Comparison of ENCODE assay signal across 11 cellular contexts in genomic region chr18:54260376-54261072, GRCh38. TPM values are rescaled to one million over a fixed set of nuclear protein-coding genes. Genes with fewer than 3 reads are reported as not detected.
DNase-seq lines count a peak whose midpoint lies in the region; ATAC-seq and TF ChIP-seq lines count a peak whose summit lies in the region.
"Had no signal": no experiment of that assay in that cellular context is flagged by ENCODE, and none has a peak within 500 bp of the region (broad histone marks: within the 10 kb centered on the region; RNA-seq: fewer than 3 reads in every experiment).

No MANE protein-coding gene starts in this region.

- H3K27me3 Mint-ChIP-seq in activated CD8-positive, alpha-beta T cell treated with anti-CD3 and anti-CD28 coated beads, Interleukin-2, amount 10 ng/mL, durations not matched to agents 7 days and 5 days (ENCODE audit: low read depth), result no peaks in the 10 kb centered on the region
- H3K27me3 Mint-ChIP-seq: brain had no signal

- no peaks in the 10 kb centered on the region for H4K20me1 ChIP-seq in smooth muscle cell (ENCODE audit: low read depth)

- 72% methylated on average over 11 of the region's 11 CpGs for WGBS in smooth muscle cell (ENCODE audit: low lambda C conversion rate)
- WGBS in sigmoid colon, 2 donors, result 75 to 79% methylated on average over 11 of the region's 11 CpGs

- no peak for TF ChIP-seq EP300 in sigmoid colon (IDR thresholded peaks at IDR 0.05)

- peak overlapping the region; percentile 5 for H2AFZ ChIP-seq in smooth muscle cell (ENCODE audit: low read depth)

- peak overlapping the region; percentile 7 for H3K27ac Mint-ChIP-seq in activated CD8-positive, alpha-beta T cell treated with anti-CD3 and anti-CD28 coated beads, Interleukin-2, amount 10 ng/mL, durations not matched to agents 7 days and 5 days
- H3K27ac Mint-ChIP-seq: brain had no signal

- no peaks in the 10 kb centered on the region for H3K9me3 ChIP-seq in smooth muscle cell (replicated peaks; ENCODE audit: low read depth)
- H3K9me3 ChIP-seq in sigmoid colon, result no peaks in the 10 kb centered on the region

- peaks cover 36% of the 10 kb centered on the region for H3K4me1 Mint-ChIP-seq in activated CD8-positive, alpha-beta T cell treated with anti-CD3 and anti-CD28 coated beads, Interleukin-2, amount 10 ng/mL, durations not matched to agents 7 days and 5 days (ENCODE audit: low read depth)
- H3K4me1 Mint-ChIP-seq: brain had no signal

- H3K4me3 ChIP-seq in smooth muscle cell, result no peak overlapping the region
- no peak overlapping the region for H3K4me3 ChIP-seq in sigmoid colon

- intact Hi-C loops in sigmoid colon (cut with DNase I), result no loop called here

- peaks cover 18% of the 10 kb centered on the region for H3K4me1 ChIP-seq in smooth muscle cell (ENCODE audit: low read depth)
- H3K4me1 ChIP-seq in sigmoid colon, result no peaks in the 10 kb centered on the region

- ATAC-seq in activated CD4-positive, CD25-positive, alpha-beta regulatory T cell treated with anti-CD3 and anti-CD28 coated beads, Interleukin-2, amount 50 U/mL, for 24 hours, result peak; percentile 8 to 30
- peak; percentile 30 for ATAC-seq in HG02885 (IDR thresholded peaks at IDR 0.05; ENCODE audit: poor library complexity, unreplicated experiment)
- no peak for ATAC-seq in activated CD8-positive, alpha-beta T cell treated with anti-CD3 and anti-CD28 coated beads, Interleukin-2, amount 10 ng/mL, durations not matched to agents 7 days and 5 days

- no peak for TF ChIP-seq POLR2A in sigmoid colon (IDR thresholded peaks at IDR 0.05)

- peak overlapping the region; percentile 29 for H3K4me2 ChIP-seq in smooth muscle cell

- no peak for DNase-seq in activated CD4-positive, CD25-positive, alpha-beta regulatory T cell (lab: John Stamatoyannopoulos, UW)
- no peak for DNase-seq in activated CD8-positive, alpha-beta T cell treated with anti-CD3 and anti-CD28 coated beads, Interleukin-2, amount 10 ng/mL, durations not matched to agents 7 days and 5 days
- DNase-seq in smooth muscle cell (lab: John Stamatoyannopoulos, UW; ENCODE audit: unreplicated experiment) (no peak), NCI-H2107 treated with DMSO at 0.1 percent for 48 hours (lab: John Stamatoyannopoulos, UW; ENCODE audit: unreplicated experiment) (no peak), sigmoid colon (no peak), anterior cingulate cortex (lab: John Stamatoyannopoulos, UW) (no peak)
- DNase-seq: 8988T, RPMI8226 had no signal

- peak overlapping the region; percentile 43 for H3K27ac ChIP-seq in smooth muscle cell (ENCODE audit: low read depth)
- no peak overlapping the region for H3K27ac ChIP-seq in sigmoid colon

- H3K79me2 ChIP-seq in smooth muscle cell (ENCODE audit: low read depth), result no peaks in the 10 kb centered on the region

- H3K36me3 ChIP-seq in smooth muscle cell (ENCODE audit: low read depth) (no peaks in the 10 kb centered on the region), sigmoid colon (no peaks in the 10 kb centered on the region)

- no peaks in the 10 kb centered on the region for H3K27me3 ChIP-seq in smooth muscle cell (ENCODE audit: low read depth)
- H3K27me3 ChIP-seq in sigmoid colon, result no peaks in the 10 kb centered on the region

- CTCF ChIA-PET in activated CD8-positive, alpha-beta T cell treated with anti-CD3 and anti-CD28 coated beads, Interleukin-2, amount 10 ng/mL, durations not matched to agents 7 days and 5 days (lab: Charles Lee), result interaction anchor here (1.2 kb wide), 1 partner anchor 9 kb away, joined by 4 read pairs; the partner anchor contains the start of gene POLI

- POLR2A ChIA-PET in activated CD8-positive, alpha-beta T cell treated with anti-CD3 and anti-CD28 coated beads, Interleukin-2, amount 10 ng/mL, durations not matched to agents 7 days and 5 days (lab: Charles Lee), result interaction anchor here (0.7 to 1.6 kb wide), 3 partner anchors 9 to 37 kb away, joined by 3 to 6 read pairs (median 4); partner anchors contain the start of genes MBD2 and POLI

- peaks cover 8% of the 10 kb centered on the region for H3F3A ChIP-seq in smooth muscle cell (ENCODE audit: low read depth)

- no peak overlapping the region for H3K4me3 Mint-ChIP-seq in activated CD8-positive, alpha-beta T cell treated with anti-CD3 and anti-CD28 coated beads, Interleukin-2, amount 10 ng/mL, durations not matched to agents 7 days and 5 days
- H3K4me3 Mint-ChIP-seq: brain had no signal

- H3K9me3 Mint-ChIP-seq in activated CD8-positive, alpha-beta T cell treated with anti-CD3 and anti-CD28 coated beads, Interleukin-2, amount 10 ng/mL, durations not matched to agents 7 days and 5 days (ENCODE audit: insufficient read depth), result no peaks in the 10 kb centered on the region

- H3K36me3 Mint-ChIP-seq in activated CD8-positive, alpha-beta T cell treated with anti-CD3 and anti-CD28 coated beads, Interleukin-2, amount 10 ng/mL, durations not matched to agents 7 days and 5 days (ENCODE audit: low read depth), result no peaks in the 10 kb centered on the region
- H3K36me3 Mint-ChIP-seq: brain had no signal

- TF ChIP-seq CTCF in smooth muscle cell (IDR thresholded peaks at IDR 0.05; ENCODE audit: borderline replicate concordance, insufficient read depth, poor library complexity, severe bottlenecking) (no peak), sigmoid colon (IDR thresholded peaks at IDR 0.05) (no peak)

- H3K9ac ChIP-seq in smooth muscle cell (ENCODE audit: low read depth), result no peak overlapping the region

RNA-seq across cellular contexts. Expression of gene POLI, which starts 8.8 kb away (rescaled TPM):
- 10 to 100 TPM; 14.2 to 14.3 TPM for total RNA-seq in activated CD8-positive, alpha-beta T cell treated with anti-CD3 and anti-CD28 coated beads, Interleukin-2, amount 10 ng/mL, durations not matched to agents 7 days and 5 days
- total RNA-seq in smooth muscle cell, result 36.1 and 56.7 TPM in 2 replicates
- 22.8 and 23.0 TPM in 2 replicates for polyA plus RNA-seq in smooth muscle cell
- total RNA-seq in sigmoid colon, result 10 to 100 TPM; 32.7 to 46.7 (median 41.0) TPM
- 10 to 100 TPM in 1 of 3 donors, 1 to 10 TPM in 2; 2.5 to 10.8 (median 6.8) TPM for polyA plus RNA-seq in sigmoid colon

RNA-seq across cellular contexts. Expression of gene MBD2, which starts 36.1 kb away (rescaled TPM):
- 100 to 1,000 TPM; 122 to 126 TPM for total RNA-seq in activated CD8-positive, alpha-beta T cell treated with anti-CD3 and anti-CD28 coated beads, Interleukin-2, amount 10 ng/mL, durations not matched to agents 7 days and 5 days
- total RNA-seq in smooth muscle cell (18.8 and 28.5 TPM in 2 replicates), sigmoid colon (10 to 100 TPM; 21.4 to 32.1 (median 24.9) TPM)
- polyA plus RNA-seq in smooth muscle cell (42.6 and 63.9 TPM in 2 replicates), sigmoid colon (10 to 100 TPM; 33.3 to 36.7 (median 36.6) TPM)
